ENCODE assay signal across 25 cellular contexts in the genomic region with DNA sequence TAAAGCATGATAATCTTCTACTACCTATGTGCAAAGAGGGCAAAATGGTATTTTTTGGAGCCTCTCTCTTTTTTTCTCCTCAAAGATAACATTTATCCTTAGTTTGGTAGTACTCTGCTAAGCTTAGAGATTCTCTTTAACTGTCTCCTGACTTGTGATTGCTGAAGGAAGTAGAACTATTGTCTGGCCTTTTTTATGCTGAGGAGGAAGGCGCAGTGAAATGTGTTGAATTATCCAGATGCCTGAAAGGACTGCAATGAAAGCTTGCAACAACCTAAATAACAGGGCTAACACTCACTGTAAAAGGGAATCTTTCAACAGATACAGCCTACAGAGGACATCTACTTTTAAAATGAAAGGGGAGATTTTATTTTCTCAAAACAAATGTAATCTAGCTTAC. TPM values are rescaled to one million over a fixed set of nuclear protein-coding genes. Genes with fewer than 3 reads are reported as not detected.
DNase-seq lines count a peak whose midpoint lies in the region; ATAC-seq and TF ChIP-seq lines count a peak whose summit lies in the region.
"Had no signal": no experiment of that assay in that cellular context is flagged by ENCODE, and none has a peak within 500 bp of the region (broad histone marks: within the 10 kb centered on the region; RNA-seq: fewer than 3 reads in every experiment).

No MANE protein-coding gene starts in this region.

- H3K27me3 ChIP-seq in DND-41 (ENCODE audit: insufficient read depth, low read length, poor library complexity) (no peaks in the 10 kb centered on the region), HUES64 (ENCODE audit: insufficient read depth, low read length) (no peaks in the 10 kb centered on the region), endodermal cell (ENCODE audit: control insufficient read depth, insufficient read depth, low read length, poor library complexity, severe bottlenecking) (no peaks in the 10 kb centered on the region)

- H2AFZ ChIP-seq in DND-41 (ENCODE audit: low read depth, low read length) = peak overlapping the region; percentile 10; the same call in 1 of the 2 replicates

- H3K36me3 ChIP-seq in DND-41 (ENCODE audit: insufficient read depth, low read length) (peaks cover 5% of the 10 kb centered on the region; the same call in 1 of the 2 replicates), HUES64 (ENCODE audit: insufficient read depth, low read length) (peaks cover 4% of the 10 kb centered on the region; the same call in 1 of the 2 replicates), endodermal cell (ENCODE audit: control insufficient read depth, insufficient read depth, low read length) (no peaks in the 10 kb centered on the region)
- H3K36me3 ChIP-seq: BLaER1 had no signal

- peaks cover 41% of the 10 kb centered on the region for H3K4me1 Mint-ChIP-seq in endodermal cell
- H3K4me1 Mint-ChIP-seq in nephron = peaks cover 19% of the 10 kb centered on the region

- TF ChIP-seq CTCF in DND-41 (IDR thresholded peaks at IDR 0.05; ENCODE audit: borderline replicate concordance, extremely low read depth, low read length, poor library complexity, severe bottlenecking) (no peak), endodermal cell (conservative IDR thresholded peaks at IDR 0.05) (no peak), nephron (IDR thresholded peaks at IDR 0.05; ENCODE audit: unreplicated experiment in 3 of 3) (no peak)

- H3K27ac ChIP-seq in DND-41 (ENCODE audit: low read length) (no peak overlapping the region), HUES64 (ENCODE audit: low read depth, low read length) (peak overlapping the region; percentile 86), endodermal cell (ENCODE audit: low read depth, low read length) (peak overlapping the region; percentile 47)
- H3K27ac ChIP-seq: 22Rv1, BLaER1, KMS-11 had no signal

- peaks cover 4% of the 10 kb centered on the region for H3K36me3 Mint-ChIP-seq in endodermal cell (ENCODE audit: low read depth)
- H3K36me3 Mint-ChIP-seq in nephron (ENCODE audit: low read depth) = no peaks in the 10 kb centered on the region

- no peaks in the 10 kb centered on the region for H4K20me1 ChIP-seq in DND-41 (ENCODE audit: insufficient read depth, low read length)

- H3K4me3 ChIP-seq in DND-41 (ENCODE audit: low read depth in 1 of 2, low read length in 2 of 2) = no peak overlapping the region
- peak overlapping the region; percentile 22 for H3K4me3 ChIP-seq in HUES64 (ENCODE audit: low read length)
- no peak overlapping the region for H3K4me3 ChIP-seq in endodermal cell (ENCODE audit: low read length)
- H3K4me3 ChIP-seq: BLaER1 had no signal

- H3K27ac Mint-ChIP-seq in endodermal cell (no peak overlapping the region), nephron (peak overlapping the region; percentile 17 to 80 (median 24))
- H3K27ac Mint-ChIP-seq: CD4-positive, alpha-beta T cell had no signal

- H3K9ac ChIP-seq in DND-41 (ENCODE audit: low read depth, low read length) (no peak overlapping the region), HUES64 (ENCODE audit: low read depth, low read length) (no peak overlapping the region; the same call in 1 of the 2 replicates), endodermal cell (ENCODE audit: extremely low read depth, low read length, poor library complexity, severe bottlenecking) (no peak overlapping the region)
- H3K9ac ChIP-seq: BLaER1, KMS-11 had no signal

- no peak overlapping the region for H3K4me2 ChIP-seq in DND-41 (ENCODE audit: insufficient read depth, low read length)
- H3K4me2 ChIP-seq: BLaER1, KMS-11 had no signal

- DNase-seq in DND-41 (no peak), endodermal cell (no peak), hippocampal formation (lab: John Stamatoyannopoulos, UW) (no peak)
- DNase-seq in stimulated activated CD4-positive, alpha-beta T cell treated with anti-CD3 and anti-CD28 coated beads, Interleukin-2, amount 100 ng/mL, for 48 hours = no peak
- DNase-seq: ACHN; CD4-positive, alpha-beta T cell; COR-L47; DMS 273 treated with DMSO at 0.1 percent for 48 hours; GOT3; IMR-90; NCI-H1105; NCI-H2029 treated with DMSO at 0.1 percent for 48 hours; NCI-H2171; NCI-H345; NCI-H524; NCI-H82 had no signal

- peaks cover 16% of the 10 kb centered on the region for H3K4me1 ChIP-seq in DND-41 (ENCODE audit: insufficient read depth, low read length)
- peaks cover 70% of the 10 kb centered on the region for H3K4me1 ChIP-seq in HUES64 (ENCODE audit: insufficient read depth, low read length)
- peaks cover 9% of the 10 kb centered on the region for H3K4me1 ChIP-seq in endodermal cell (ENCODE audit: control insufficient read depth, insufficient read depth, low read length)

- H3K9me3 Mint-ChIP-seq in endodermal cell = peaks cover 11% of the 10 kb centered on the region
- H3K9me3 Mint-ChIP-seq in nephron = no peaks in the 10 kb centered on the region
- H3K9me3 Mint-ChIP-seq: CD4-positive, alpha-beta T cell had no signal

- H3K9me3 ChIP-seq in DND-41 (ENCODE audit: insufficient read depth, low read length, severe bottlenecking) = no peaks in the 10 kb centered on the region
- no peaks in the 10 kb centered on the region for H3K9me3 ChIP-seq in HUES64 (ENCODE audit: insufficient read depth, low read depth, low read length)
- H3K9me3 ChIP-seq in endodermal cell (ENCODE audit: control insufficient read depth, low read length) = no peaks in the 10 kb centered on the region
- H3K9me3 ChIP-seq: BLaER1 had no signal

- H3K27me3 Mint-ChIP-seq in endodermal cell (ENCODE audit: insufficient read depth) (no peaks in the 10 kb centered on the region), nephron (ENCODE audit: low read depth) (peaks cover 21% of the 10 kb centered on the region)

- WGBS in HUES64 = 20% methylated on average over 1 of the region's 1 CpG
- WGBS in endodermal cell (ENCODE audit: insufficient coverage in 1 of 2, insufficient read length in 1 of 2), 2 experiments = 50% methylated on average over 1 of the region's 1 CpG; no CpG with 5 or more reads in 1 of the 2 experiments

- H3K4me3 Mint-ChIP-seq in endodermal cell (no peak overlapping the region), nephron (no peak overlapping the region)
- H3K4me3 Mint-ChIP-seq: CD4-positive, alpha-beta T cell had no signal

- ATAC-seq in DND-41 (ENCODE audit: insufficient read depth, low read depth) = no peak
- ATAC-seq in GM18867 (IDR thresholded peaks at IDR 0.05; ENCODE audit: unreplicated experiment) = no peak
- no peak for ATAC-seq in HG03097 (IDR thresholded peaks at IDR 0.05; ENCODE audit: low FRiP score, unreplicated experiment)
- ATAC-seq: Panc1, SK-N-SH treated with all-trans-retinoic acid at 6 μM for 48 hours had no signal

- H3K79me2 ChIP-seq in DND-41 (ENCODE audit: insufficient read depth, low read length) = peaks cover 14% of the 10 kb centered on the region

RNA-seq across cellular contexts. Expression of a gene that starts 59.5 kb away (rescaled TPM):
- polyA plus RNA-seq in HUES64 (2013, experiment 1 of 2) = 7.9 TPM
- polyA plus RNA-seq in HUES64 (2013, experiment 2 of 2) = 14.6 TPM
- total RNA-seq in endodermal cell = 1 to 10 TPM; 2.9 to 4.7 TPM
- polyA plus RNA-seq in endodermal cell (2013, experiment 1 of 2) = 29.2 TPM
- 30.4 TPM for polyA plus RNA-seq in endodermal cell (2013, experiment 2 of 2)
- total RNA-seq: CD4-positive, alpha-beta T cell; IMR-90 had no signal
- polyA plus RNA-seq: IMR-90 had no signal
